In the genomic region with DNA sequence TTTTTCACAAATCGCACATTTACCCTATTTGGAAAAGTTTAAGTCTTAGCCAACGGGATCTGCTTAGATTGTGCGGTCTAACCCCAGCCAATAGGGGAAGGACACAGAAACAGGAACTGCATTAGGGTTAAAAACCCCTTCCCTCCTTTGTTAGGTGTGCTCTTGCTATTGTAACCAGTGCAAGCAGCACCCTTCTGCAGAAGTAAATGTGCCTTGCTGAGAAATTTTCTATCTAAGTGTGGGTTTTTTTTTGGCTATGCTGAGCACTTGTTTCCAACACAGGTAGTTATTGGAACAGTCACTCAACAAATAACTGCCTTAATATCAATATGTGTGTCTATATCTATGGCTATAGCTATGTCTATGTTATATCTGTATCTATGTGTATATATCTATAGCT, we compare ENCODE assay signal across 21 cellular contexts.
"Had no signal": no experiment of that assay in that cellular context is flagged by ENCODE, and none has a peak within 500 bp of the region (broad histone marks: within the 10 kb centered on the region; RNA-seq: fewer than 3 reads in every experiment).

No MANE protein-coding gene starts in this region.

- H3K9me3 ChIP-seq: thyroid gland had no signal

- H3K4me3 ChIP-seq: gastroesophageal sphincter, heart left ventricle, hepatocyte, lung, right atrium auricular region, sigmoid colon, stomach, thyroid gland had no signal

- H3K79me2 ChIP-seq: hepatocyte, parathyroid adenoma had no signal

- H3K27me3 ChIP-seq: hepatocyte, right atrium auricular region, sigmoid colon, stomach, thyroid gland had no signal

- H3K4me1 ChIP-seq: gastroesophageal sphincter, heart left ventricle, parathyroid adenoma, right atrium auricular region, sigmoid colon, stomach, thyroid gland had no signal

- H3K4me2 ChIP-seq: hepatocyte had no signal

- FAIRE-seq: kidney had no signal

- DNase-seq: cortex of kidney; effector memory CD8-positive, alpha-beta T cell; foreskin fibroblast; heart left ventricle; kidney; natural killer cell; occipital lobe; sigmoid colon; stimulated activated CD4-positive, alpha-beta T cell treated with anti-CD3 and anti-CD28 coated beads, Interleukin-2, amount 100 ng/mL, for 24 hours; stimulated activated CD4-positive, alpha-beta T cell treated with anti-CD3 and anti-CD28 coated beads, Interleukin-4, amount 100 ng/mL, for 24 hours; stimulated activated naive CD4-positive, alpha-beta T cell treated with Interleukin-2 at 50 U/mL for 16 hours; stomach; thyroid gland; trophoblast cell had no signal

- H3K36me3 ChIP-seq: gastroesophageal sphincter, heart left ventricle, right atrium auricular region, sigmoid colon, stomach, thyroid gland had no signal

- H3K27ac ChIP-seq: gastroesophageal sphincter, heart left ventricle, hepatocyte, parathyroid adenoma, right atrium auricular region, sigmoid colon, stomach, thyroid gland had no signal

- H2AFZ ChIP-seq: hepatocyte, parathyroid adenoma had no signal

- ATAC-seq: effector memory CD8-positive, alpha-beta T cell; gastroesophageal sphincter; heart left ventricle; left lobe of liver; natural killer cell; stimulated activated effector memory CD8-positive, alpha-beta T cell treated with anti-CD3 and anti-CD28 coated beads, Interleukin-12 subunit alpha, Interleukin-12 subunit beta, amount 100 ng/mL, for 72 hours had no signal

- H3K9ac ChIP-seq: parathyroid adenoma had no signal
